Comparison of ENCODE assay signal across 8 cellular contexts in genomic region chr10:22317121-22317370, GRCh38. TPM values are rescaled to one million over a fixed set of nuclear protein-coding genes. Genes with fewer than 3 reads are reported as not detected.
DNase-seq lines count a peak whose midpoint lies in the region; ATAC-seq and TF ChIP-seq lines count a peak whose summit lies in the region.

No MANE protein-coding gene starts in this region.

- peak overlapping the region; percentile 88 for H3K9ac ChIP-seq in mucosa of stomach (ENCODE audit: low read length)

- no peaks in the 10 kb centered on the region for H3K9me3 ChIP-seq in AG04450 (ENCODE audit: control insufficient read depth, insufficient read depth, low read length)
- no peaks in the 10 kb centered on the region for H3K9me3 ChIP-seq in breast epithelium
- no peaks in the 10 kb centered on the region for H3K9me3 ChIP-seq in mucosa of stomach (ENCODE audit: control insufficient read depth, low read length)

- H3K4me1 ChIP-seq in breast epithelium: no peaks in the 10 kb centered on the region
- peaks cover 9% of the 10 kb centered on the region for H3K4me1 ChIP-seq in mucosa of stomach (ENCODE audit: control insufficient read depth, insufficient read depth, low read length)

- peak; percentile 23 for ATAC-seq in HG02798 (IDR thresholded peaks at IDR 0.05; ENCODE audit: poor library complexity, unreplicated experiment)
- ATAC-seq in GM18505 (IDR thresholded peaks at IDR 0.05; ENCODE audit: unreplicated experiment): no peak

- H3K27ac ChIP-seq in AG04450 (ENCODE audit: low read depth, low read length): peak overlapping the region; percentile 89
- H3K27ac ChIP-seq in breast epithelium: peak overlapping the region; percentile 93 to 94

- intact Hi-C loops in breast epithelium (cut with DNase I; ENCODE audit: low total_unique reads): no loop called here

- CTCF ChIA-PET in AG04450 (lab: Charles Lee): no interaction called here

- no peaks in the 10 kb centered on the region for H3K36me3 ChIP-seq in breast epithelium
- H3K36me3 ChIP-seq in mucosa of stomach (ENCODE audit: control insufficient read depth, insufficient read depth, low read length): no peaks in the 10 kb centered on the region

- no peak for DNase-seq in AG04450 (ENCODE audit: low read depth, low spot score)
- DNase-seq in breast epithelium (ENCODE audit: low spot score in 2 of 2): no peak
- DNase-seq in HuH-7.5 (ENCODE audit: low spot score): no peak
- no peak for DNase-seq in inferior parietal cortex (ENCODE audit: extremely low spot score)
- no peak for DNase-seq in AG08395 (ENCODE audit: low spot score)

- POLR2A ChIA-PET in AG04450 (lab: Yijun Ruan, JAX): interaction anchor here (2.3 kb wide), 1 partner anchor 24 kb away, joined by 19 read pairs; no protein-coding TSS in a partner anchor

- H3K27me3 ChIP-seq in AG04450 (ENCODE audit: control insufficient read depth, insufficient read depth, low read length): peaks cover 2% of the 10 kb centered on the region
- no peaks in the 10 kb centered on the region for H3K27me3 ChIP-seq in breast epithelium
- H3K27me3 ChIP-seq in mucosa of stomach (ENCODE audit: control insufficient read depth, insufficient read depth, low read length): peaks cover 2% of the 10 kb centered on the region

- TF ChIP-seq CTCF in AG04450 (IDR thresholded peaks at IDR 0.05; ENCODE audit: low read depth, low read length) (no peak), breast epithelium (IDR thresholded peaks at IDR 0.05) (no peak)

- TF ChIP-seq POLR2A in breast epithelium (IDR thresholded peaks at IDR 0.05): no peak
- TF ChIP-seq POLR2A in GM18505 (IDR thresholded peaks at IDR 0.05; ENCODE audit: borderline replicate concordance, extremely low read depth, insufficient read depth, insufficient read length): no peak

- H3K4me3 ChIP-seq in AG04450 (ENCODE audit: low read depth, low read length): peak overlapping the region; percentile 80
- H3K4me3 ChIP-seq in breast epithelium: peak overlapping the region; percentile 79 to 83 (median 83)
- H3K4me3 ChIP-seq in mucosa of stomach (ENCODE audit: low read length): peak overlapping the region; percentile 96

RNA-seq across cellular contexts. Expression of gene COMMD3, which starts 0.9 kb away (rescaled TPM):
- 49.4 and 64.7 TPM in 2 replicates for polyA plus RNA-seq in AG04450 (2011; rRNA removed)
- polyA minus RNA-seq in AG04450 (2011; rRNA and poly(A)+ RNA removed): 8.2 and 9.6 TPM in 2 replicates
- total RNA-seq in breast epithelium: 10 to 100 TPM; 30.1 to 51.4 (median 35.7) TPM

RNA-seq across cellular contexts. Expression of gene BMI1, which starts 3.9 kb away (rescaled TPM):
- polyA plus RNA-seq in AG04450 (2011; rRNA removed): 40.4 and 50.4 TPM in 2 replicates
- 47.1 and 57.3 TPM in 2 replicates for polyA minus RNA-seq in AG04450 (2011; rRNA and poly(A)+ RNA removed)
- 10 to 100 TPM; 48.5 to 92.3 (median 68.5) TPM for total RNA-seq in breast epithelium

RNA-seq across cellular contexts. Expression of gene SPAG6, which starts 28.2 kb away (rescaled TPM):
- not detected in 2 replicates for polyA plus RNA-seq in AG04450 (2011; rRNA removed)
- polyA minus RNA-seq in AG04450 (2011; rRNA and poly(A)+ RNA removed): not detected in 2 replicates
- 1 to 10 TPM in 1 of 3 donors, under 1 TPM in 1, not detected in 1; 0.59 to 4.9 TPM for total RNA-seq in breast epithelium
